15 cellular contexts compared by ENCODE assay signal in genomic region chr3:156594229-156594683, GRCh38. TPM values are rescaled to one million over a fixed set of nuclear protein-coding genes. Genes with fewer than 3 reads are reported as not detected.
DNase-seq lines count a peak whose midpoint lies in the region; ATAC-seq, FAIRE-seq and TF ChIP-seq lines count a peak whose summit lies in the region.
"Had no signal": no experiment of that assay in that cellular context is flagged by ENCODE, and none has a peak within 500 bp of the region (broad histone marks: within the 10 kb centered on the region; RNA-seq: fewer than 3 reads in every experiment).

No MANE protein-coding gene starts in this region.

- H2BK120ac ChIP-seq in IMR-90 (ENCODE audit: low read depth, low read length): no peak overlapping the region

- no peak for TF ChIP-seq POLR2A in IMR-90 (IDR thresholded peaks at IDR 0.05; ENCODE audit: low read depth, low read length)
- TF ChIP-seq POLR2A in erythroblast (IDR thresholded peaks at IDR 0.05; ENCODE audit: low read length): no peak

- in situ Hi-C loops in Caki2 (cut with HindIII; ENCODE audit: low pct_unique_long_range_greater_than_20kb, low sequenced_read_pairs) (no loop called here), IMR-90 (cut with MboI; ENCODE audit: low sequenced_read_pairs) (no loop called here)

- no peaks in the 10 kb centered on the region for H4K20me1 ChIP-seq in IMR-90 (ENCODE audit: insufficient read depth, low read length)

- no peak overlapping the region for H3K9ac ChIP-seq in IMR-90 (ENCODE audit: low read depth, low read length)

- H3K27ac ChIP-seq in IMR-90 (ENCODE audit: insufficient read depth, low read length): no peak overlapping the region

- H2AFZ ChIP-seq in IMR-90 (replicated peaks; ENCODE audit: low read length, poor library complexity): peak overlapping the region; percentile 48

- WGBS in IMR-90 (ENCODE audit: extremely low coverage in 2 of 2, insufficient read length in 1 of 2), 2 experiments: 17% methylated on average over 3 of the region's 6 CpGs; no CpG with 5 or more reads in 1 of the 2 experiments

- no peaks in the 10 kb centered on the region for H3K9me3 ChIP-seq in IMR-90 (ENCODE audit: control insufficient read depth, insufficient read depth, low read length)

- H4K5ac ChIP-seq in IMR-90 (ENCODE audit: low read depth, low read length): no peak overlapping the region

- peak overlapping the region in 1 of 2 experiments; percentile 28; a peak in 1 of 4 replicates for H4K8ac ChIP-seq in IMR-90 (ENCODE audit: low read depth in 2 of 2, low read length in 2 of 2)

- H3K27me3 Mint-ChIP-seq in progenitor cell of endocrine pancreas: no peaks in the 10 kb centered on the region

- peak overlapping the region; percentile 77 for H3K4me2 ChIP-seq in IMR-90 (ENCODE audit: low read depth, low read length)

- TF ChIP-seq RAD21 in IMR-90 (IDR thresholded peaks at IDR 0.05; ENCODE audit: low read length): no peak

- intact Hi-C loops in IMR-90 (cut with micrococcal nuclease): no loop called here

- H3K4me3 Mint-ChIP-seq in progenitor cell of endocrine pancreas (ENCODE audit: low read depth): no peak overlapping the region
- H3K4me3 Mint-ChIP-seq: CD4-positive, CD25-positive, alpha-beta regulatory T cell; memory B cell had no signal

- H3K36me3 ChIP-seq in IMR-90 (ENCODE audit: control insufficient read depth, insufficient read depth, low read length): no peaks in the 10 kb centered on the region

- H3K18ac ChIP-seq in IMR-90 (ENCODE audit: low read depth, low read length): no peak overlapping the region

- H2BK15ac ChIP-seq in IMR-90 (ENCODE audit: low read depth, low read length): no peak overlapping the region

- TF ChIP-seq CTCF in IMR-90 (conservative IDR thresholded peaks at IDR 0.05; ENCODE audit: low read depth, low read length): no peak
- no peak for TF ChIP-seq CTCF in fibroblast of pulmonary artery (IDR thresholded peaks at IDR 0.05; ENCODE audit: low read length, missing control alignments)
- no peak for TF ChIP-seq CTCF in progenitor cell of endocrine pancreas (IDR thresholded peaks at IDR 0.05; ENCODE audit: unreplicated experiment)

- H3K27ac Mint-ChIP-seq in progenitor cell of endocrine pancreas: peak overlapping the region; percentile 22
- H3K27ac Mint-ChIP-seq: CD4-positive, CD25-positive, alpha-beta regulatory T cell; memory B cell had no signal

- no peaks in the 10 kb centered on the region for H3K4me1 ChIP-seq in IMR-90 (ENCODE audit: control insufficient read depth, insufficient read depth, low read length)

- H2AK5ac ChIP-seq in IMR-90 (ENCODE audit: low read depth, low read length): no peak overlapping the region

- no peaks in the 10 kb centered on the region for H3K36me3 Mint-ChIP-seq in progenitor cell of endocrine pancreas (ENCODE audit: insufficient read depth)
- H3K36me3 Mint-ChIP-seq: CD4-positive, CD25-positive, alpha-beta regulatory T cell had no signal

- no peak overlapping the region for H2BK20ac ChIP-seq in IMR-90 (ENCODE audit: low read depth, low read length)

- no peak overlapping the region for H3K4me3 ChIP-seq in IMR-90 (ENCODE audit: insufficient read depth, low read depth, low read length)
- H3K4me3 ChIP-seq in fibroblast of pulmonary artery (replicated peaks; ENCODE audit: low read depth, low read length): peak overlapping the region; percentile 6

- H3K79me1 ChIP-seq in IMR-90 (ENCODE audit: low read depth in 1 of 2, low read length in 2 of 2): no peaks in the 10 kb centered on the region

- BruUV-seq in IMR-90 (replicated peaks; lab: Mats Ljungman, UMichigan): no TSS peak

- peaks cover 18% of the 10 kb centered on the region for H3K4me1 Mint-ChIP-seq in progenitor cell of endocrine pancreas (ENCODE audit: low read depth)
- H3K4me1 Mint-ChIP-seq: CD4-positive, CD25-positive, alpha-beta regulatory T cell had no signal

- no peak overlapping the region for H3K23ac ChIP-seq in IMR-90 (ENCODE audit: low read depth, low read length)

- dilution Hi-C loops in IMR-90 (cut with HindIII; ENCODE audit: low sequenced_read_pairs, unreplicated experiment): no loop called here

- ATAC-seq in IMR-90 (ENCODE audit: low read depth) (peak; percentile 49), GM21528 (IDR thresholded peaks at IDR 0.05; ENCODE audit: low FRiP score, unreplicated experiment) (no peak)

- H3K14ac ChIP-seq in IMR-90 (replicated peaks; ENCODE audit: low read depth, low read length): no peak overlapping the region

- no peak overlapping the region for H4K91ac ChIP-seq in IMR-90 (ENCODE audit: insufficient read depth, low read depth, low read length)

- H2AK9ac ChIP-seq in IMR-90 (replicated peaks; ENCODE audit: low read depth, low read length, poor library complexity): no peak overlapping the region

- no peak overlapping the region for H3K4ac ChIP-seq in IMR-90 (ENCODE audit: low read depth, low read length)

- peaks cover 3% of the 10 kb centered on the region for H3K9me3 Mint-ChIP-seq in progenitor cell of endocrine pancreas (ENCODE audit: low read depth)
- H3K9me3 Mint-ChIP-seq: memory B cell had no signal

- no peaks in the 10 kb centered on the region for H3K27me3 ChIP-seq in IMR-90 (ENCODE audit: control insufficient read depth, insufficient read depth, low read length)

- CTCF ChIA-PET in IMR-90 (lab: Yijun Ruan, JAX): no interaction called here

- H3K56ac ChIP-seq in IMR-90 (ENCODE audit: extremely low read depth, insufficient read depth, low read length): no peak overlapping the region

- H2BK5ac ChIP-seq in IMR-90 (ENCODE audit: low read depth, low read length, poor library complexity, severe bottlenecking): no peak overlapping the region

- FAIRE-seq in RCC 7860 (lab: Jason Lieb, UNC): no peak
- FAIRE-seq: endothelial cell of umbilical vein had no signal

- H3K9me1 ChIP-seq in IMR-90 (ENCODE audit: insufficient read depth, low read length): 0 out of 2 replicates have a peak, but pooled peaks cover 3% of the 10 kb centered on the region

- POLR2A ChIA-PET in IMR-90 (lab: Charles Lee; ENCODE audit: unreplicated experiment): no interaction called here

- DNase-seq in Caki2 (ENCODE audit: low read depth) (peak; percentile 44), IMR-90 (no peak), fibroblast of pulmonary artery (ENCODE audit: low read depth) (no peak), progenitor cell of endocrine pancreas (ENCODE audit: low spot score, unreplicated experiment) (no peak), AML-193 (lab: John Stamatoyannopoulos, UW) (no peak), erythroblast (lab: John Stamatoyannopoulos, UW) (no peak), RCC 7860 (ENCODE audit: low spot score) (no peak)
- DNase-seq: CD4-positive, CD25-positive, alpha-beta regulatory T cell; hypothalamus; KBM-7; NCI-H1694; stimulated activated CD4-positive, alpha-beta T cell treated with anti-CD3 and anti-CD28 coated beads, Interleukin-2, amount 100 ng/mL, for 48 hours had no signal

TF ChIP-seq in IMR-90, 13 proteins besides CTCF, POLR2A, EP300 and RAD21:
- no peak for TF ChIP-seq FOS (IDR thresholded peaks at IDR 0.05; ENCODE audit: low read depth, low read length)
- TF ChIP-seq MXI1 (IDR thresholded peaks at IDR 0.05; ENCODE audit: borderline replicate concordance, low read depth, low read length): no peak
- no peak for TF ChIP-seq ELK1 (IDR thresholded peaks at IDR 0.05; ENCODE audit: borderline replicate concordance, low read depth, low read length)
- TF ChIP-seq CHD1 (IDR thresholded peaks at IDR 0.05; ENCODE audit: low read depth, low read length): no peak

RNA-seq across cellular contexts. Expression of gene SSR3, which starts 39.3 kb away (rescaled TPM):
- total RNA-seq in Caki2 (2014; rRNA removed; shearing (Covaris generic); ENCODE audit: low replicate concordance): 177 and 336 TPM in 2 replicates
- total RNA-seq in IMR-90 (2012; rRNA removed) (606 and 608 TPM in 2 replicates), progenitor cell of endocrine pancreas (129 and 135 TPM in 2 replicates)
- polyA plus RNA-seq in IMR-90 (2012; rRNA removed): 216 and 246 TPM in 2 replicates
- polyA plus RNA-seq in IMR-90 (2012; cell fraction: cytosol; rRNA removed): 33.1 and 84.5 TPM in 2 replicates
- 19.9 and 62.0 TPM in 2 replicates for polyA plus RNA-seq in IMR-90 (2012; cell fraction: nucleus; rRNA removed; ENCODE audit: low replicate concordance)
